ENCODE assay signal across 1 cellular context in the genomic region with DNA sequence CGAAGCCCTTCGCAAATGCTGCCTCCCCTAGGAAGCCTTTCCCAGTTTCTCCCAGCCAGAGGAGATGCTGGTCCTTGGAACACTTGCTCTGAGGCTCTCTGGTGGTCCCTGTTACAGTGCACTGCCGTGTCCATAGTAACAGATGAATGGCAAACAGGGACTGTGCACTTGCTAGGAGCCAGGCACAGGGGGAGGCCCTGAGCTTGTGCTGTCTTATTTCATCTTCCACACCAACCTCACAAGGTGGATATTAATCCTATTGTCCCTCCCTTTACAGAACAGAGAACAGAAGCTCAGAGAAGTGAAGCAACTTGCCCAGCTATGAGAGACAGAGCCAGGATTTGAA.
TF ChIP-seq lines count a peak whose summit lies in the region.

No MANE protein-coding gene starts in this region.

TF ChIP-seq in WTC11, 78 proteins besides CTCF, POLR2A, EP300 and RAD21 (continued from another document):
- TF ChIP-seq, protein P1, sequence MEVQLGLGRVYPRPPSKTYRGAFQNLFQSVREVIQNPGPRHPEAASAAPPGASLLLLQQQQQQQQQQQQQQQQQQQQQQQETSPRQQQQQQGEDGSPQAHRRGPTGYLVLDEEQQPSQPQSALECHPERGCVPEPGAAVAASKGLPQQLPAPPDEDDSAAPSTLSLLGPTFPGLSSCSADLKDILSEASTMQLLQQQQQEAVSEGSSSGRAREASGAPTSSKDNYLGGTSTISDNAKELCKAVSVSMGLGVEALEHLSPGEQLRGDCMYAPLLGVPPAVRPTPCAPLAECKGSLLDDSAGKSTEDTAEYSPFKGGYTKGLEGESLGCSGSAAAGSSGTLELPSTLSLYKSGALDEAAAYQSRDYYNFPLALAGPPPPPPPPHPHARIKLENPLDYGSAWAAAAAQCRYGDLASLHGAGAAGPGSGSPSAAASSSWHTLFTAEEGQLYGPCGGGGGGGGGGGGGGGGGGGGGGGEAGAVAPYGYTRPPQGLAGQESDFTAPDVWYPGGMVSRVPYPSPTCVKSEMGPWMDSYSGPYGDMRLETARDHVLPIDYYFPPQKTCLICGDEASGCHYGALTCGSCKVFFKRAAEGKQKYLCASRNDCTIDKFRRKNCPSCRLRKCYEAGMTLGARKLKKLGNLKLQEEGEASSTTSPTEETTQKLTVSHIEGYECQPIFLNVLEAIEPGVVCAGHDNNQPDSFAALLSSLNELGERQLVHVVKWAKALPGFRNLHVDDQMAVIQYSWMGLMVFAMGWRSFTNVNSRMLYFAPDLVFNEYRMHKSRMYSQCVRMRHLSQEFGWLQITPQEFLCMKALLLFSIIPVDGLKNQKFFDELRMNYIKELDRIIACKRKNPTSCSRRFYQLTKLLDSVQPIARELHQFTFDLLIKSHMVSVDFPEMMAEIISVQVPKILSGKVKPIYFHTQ (CRISPR knock-in tag; IDR thresholded peaks at IDR 0.05) = no peak
- TF ChIP-seq FOXK1 (CRISPR knock-in tag; IDR thresholded peaks at IDR 0.05) (no peak), TCF7 (CRISPR knock-in tag; IDR thresholded peaks at IDR 0.05; ENCODE audit: low read depth) (no peak)
TF ChIP-seq in WTC11: peak in this region for 0.
